ENCODE assay signal across 18 cellular contexts in the genomic region with DNA sequence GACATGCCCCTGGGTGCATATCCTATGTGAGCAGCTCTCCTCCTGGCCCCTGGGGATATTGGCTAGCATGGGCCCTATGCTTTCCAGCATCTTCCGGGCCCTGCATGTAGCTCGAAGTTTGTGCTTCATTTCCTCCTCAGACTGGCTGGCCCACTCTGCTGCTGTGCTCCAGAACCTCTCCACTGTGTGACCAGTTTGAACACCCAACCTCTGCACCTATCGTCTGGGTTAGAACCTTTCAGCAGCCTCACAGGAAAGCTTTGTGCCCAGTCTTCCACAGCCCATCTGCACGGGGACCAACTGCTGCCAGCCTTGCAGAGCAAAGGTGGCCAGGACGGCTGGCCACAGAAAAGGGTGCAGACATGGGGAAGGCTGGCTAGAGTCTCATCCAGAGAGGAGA. TPM values are rescaled to one million over a fixed set of nuclear protein-coding genes. Genes with fewer than 3 reads are reported as not detected.
DNase-seq lines count a peak whose midpoint lies in the region; ATAC-seq, FAIRE-seq and TF ChIP-seq lines count a peak whose summit lies in the region.
"Had no signal": no experiment of that assay in that cellular context is flagged by ENCODE, and none has a peak within 500 bp of the region (broad histone marks: within the 10 kb centered on the region; RNA-seq: fewer than 3 reads in every experiment).

No MANE protein-coding gene starts in this region.

- no peak overlapping the region for H3K9ac ChIP-seq in HepG2 (ENCODE audit: insufficient read depth, low read depth, low read length)

- H3K4me2 ChIP-seq in HepG2 (ENCODE audit: low read depth, low read length): no peak overlapping the region
- H3K4me2 ChIP-seq: A549 had no signal

- H3K79me2 ChIP-seq in HepG2 (ENCODE audit: insufficient read depth, low read length): no peaks in the 10 kb centered on the region

- TF ChIP-seq CTCF in HepG2 (CRISPR knock-in tag; IDR thresholded peaks at IDR 0.05): no peak
- TF ChIP-seq CTCF in right lobe of liver (IDR thresholded peaks at IDR 0.05): no peak
- no peak for TF ChIP-seq CTCF in RWPE1 (conservative IDR thresholded peaks at IDR 0.05; ENCODE audit: low read depth)

- DNase-seq in HepG2 (ENCODE audit: low spot score) (no peak), right lobe of liver (no peak), RWPE1 (ENCODE audit: low spot score) (no peak), aorta (peak; percentile 19 to 30)
- DNase-seq in stimulated activated CD4-positive, alpha-beta T cell treated with anti-CD3 and anti-CD28 coated beads, Interleukin-12 subunit alpha, Interleukin-12 subunit beta, amount 100 ng/mL, for 4 hours: no peak
- DNase-seq in activated CD8-positive, alpha-beta memory T cell treated with anti-CD3 and anti-CD28 coated beads for 24 hours: no peak
- DNase-seq: DND-41, KBM-7, MV-4-11, NCI-H187 treated with DMSO at 0.1 percent for 48 hours, NCI-H2227 treated with DMSO at 0.1 percent for 48 hours, NCI-H510A treated with DMSO at 0.1 percent for 48 hours, NCI-H774, SJCRH30 had no signal

- H4K20me1 ChIP-seq in HepG2 (ENCODE audit: insufficient read depth, low read length): no peaks in the 10 kb centered on the region

- peaks cover 9% of the 10 kb centered on the region; the same call in 1 of the 2 replicates for H3K4me1 ChIP-seq in HepG2 (ENCODE audit: insufficient read depth, low read length)
- H3K4me1 ChIP-seq in right lobe of liver: no peaks in the 10 kb centered on the region
- H3K4me1 ChIP-seq in aorta (ENCODE audit: control insufficient read depth in 1 of 2, insufficient read depth in 2 of 2, low read length in 2 of 2): no peaks in the 10 kb centered on the region
- H3K4me1 ChIP-seq: A549, SJCRH30 had no signal

- intact Hi-C loops in HepG2 (cut with micrococcal nuclease; ENCODE audit: unreplicated experiment): loop anchor here (10.0 kb wide), 1 partner anchor 57 kb away; a partner anchor contains a TSS
- intact Hi-C loops in right lobe of liver (cut with DNase I): loop anchor here in 1 of 2 donors (10.0 kb wide), 1 partner anchor 127 kb away; no protein-coding TSS in a partner anchor
- intact Hi-C loops in aorta (cut with DNase I): loop anchor here in 1 of 2 donors (5.0 kb wide), 1 partner anchor 124 kb away; no protein-coding TSS in a partner anchor

- H3K27ac ChIP-seq in HepG2 (ENCODE audit: extremely low read length, insufficient read depth, low read length) (no peak overlapping the region), right lobe of liver (no peak overlapping the region), RWPE1 (peak overlapping the region; percentile 65), aorta (ENCODE audit: low read depth in 1 of 2, low read length in 2 of 2) (no peak overlapping the region)
- H3K27ac ChIP-seq: SJCRH30 had no signal

- no peak for TF ChIP-seq POLR2A in HepG2 (IDR thresholded peaks at IDR 0.05; ENCODE audit: insufficient read depth in 1 of 2, low read depth in 2 of 2, low read length in 2 of 2)
- no peak for TF ChIP-seq POLR2A in right lobe of liver (IDR thresholded peaks at IDR 0.05)

- CTCF ChIA-PET in HepG2 (lab: Yijun Ruan, JAX; ENCODE audit: low intra/inter-chr PET ratio, low total read pairs) (interaction anchor here (2.0 kb wide), 1 partner anchor 122 kb away, joined by 10 read pairs; no protein-coding TSS in a partner anchor), RWPE1 (lab: Yijun Ruan, JAX) (interaction anchor here (1.2 to 1.5 kb wide), 2 partner anchors 122 to 127 kb away, joined by 8 to 10 read pairs; no protein-coding TSS in a partner anchor)

- H3K4me3 ChIP-seq in HepG2 (replicated peaks in 1 of 3; ENCODE audit: insufficient read depth in 1 of 3, low read depth in 2 of 3, low read length in 3 of 3) (no peak overlapping the region), right lobe of liver (no peak overlapping the region), aorta (ENCODE audit: low read length in 2 of 2) (no peak overlapping the region)
- H3K4me3 ChIP-seq: A549, SJCRH30 had no signal

- peak; percentile 13; the same call in 1 of the 3 replicates for ATAC-seq in HepG2
- ATAC-seq in right lobe of liver: no peak
- ATAC-seq in esophagus mucosa: peak; percentile 16
- no peak for ATAC-seq in aorta (ENCODE audit: low FRiP score)
- no peak for ATAC-seq in HG02571 (IDR thresholded peaks at IDR 0.05; ENCODE audit: unreplicated experiment)

- TF ChIP-seq RAD21 in HepG2 (CRISPR knock-in tag; IDR thresholded peaks at IDR 0.05): no peak

- FAIRE-seq in HepG2 (lab: Jason Lieb, UNC): no peak
- FAIRE-seq: A549 had no signal

- TF ChIP-seq EP300 in HepG2 (IDR thresholded peaks at IDR 0.05; ENCODE audit: low read depth in 2 of 2, low read length in 2 of 2): no peak
- TF ChIP-seq EP300 in HepG2 (CRISPR knock-in tag; IDR thresholded peaks at IDR 0.05; ENCODE audit: borderline replicate concordance): no peak

- no TSS peak for BruUV-seq in HepG2 (replicated peaks; lab: Mats Ljungman, UMichigan)

- POLR2A ChIA-PET in HepG2 (lab: Yijun Ruan, JAX): no interaction called here
- POLR2A ChIA-PET in RWPE1 (lab: Yijun Ruan, JAX; ENCODE audit: low non-redundant PET): no interaction called here

- no peaks in the 10 kb centered on the region for H3K9me3 ChIP-seq in HepG2 (ENCODE audit: low read length)
- no peaks in the 10 kb centered on the region for H3K9me3 ChIP-seq in right lobe of liver
- no peaks in the 10 kb centered on the region for H3K9me3 ChIP-seq in aorta (ENCODE audit: control insufficient read depth, low read length)
- H3K9me3 ChIP-seq: A549, SJCRH30 had no signal

- WGBS in HepG2 (ENCODE audit: low lambda C conversion rate): 52% methylated on average over 5 of the region's 5 CpGs
- 62% methylated on average over 3 of the region's 5 CpGs for WGBS in right lobe of liver (ENCODE audit: insufficient coverage, low coverage, low lambda C conversion rate, missing lambda C conversion rate)
- WGBS in aorta, 2 donors: 66 to 68% methylated on average over 5 of the region's 5 CpGs

- no peak overlapping the region for H2AFZ ChIP-seq in HepG2 (ENCODE audit: low read length)

- in situ Hi-C loops in HepG2 (cut with HindIII; ENCODE audit: extremely low pct_ligation_motif_present, low pct_unique_long_range_greater_than_20kb): loop anchor here (5.0 kb wide), 1 partner anchor 124 kb away; no protein-coding TSS in a partner anchor

- H3K27me3 ChIP-seq in HepG2 (ENCODE audit: control insufficient read depth in 1 of 2, insufficient read depth in 2 of 2, low read length in 2 of 2) (no peaks in the 10 kb centered on the region), right lobe of liver (no peaks in the 10 kb centered on the region), aorta (ENCODE audit: control insufficient read depth in 1 of 2, insufficient read depth in 2 of 2, low read length in 1 of 2) (no peaks in the 10 kb centered on the region)
- H3K27me3 ChIP-seq: SJCRH30 had no signal

- H3K36me3 ChIP-seq in HepG2 (replicated peaks in 1 of 2; ENCODE audit: control insufficient read depth in 1 of 2, insufficient read depth in 2 of 2, low read length in 2 of 2): no peaks in the 10 kb centered on the region
- H3K36me3 ChIP-seq in right lobe of liver: no peaks in the 10 kb centered on the region
- H3K36me3 ChIP-seq in aorta (ENCODE audit: control insufficient read depth in 1 of 2, insufficient read depth in 2 of 2, low read length in 1 of 2): no peaks in the 10 kb centered on the region
- H3K36me3 ChIP-seq: SJCRH30 had no signal

RNA-seq across cellular contexts. Expression of a gene that starts 10.2 kb away (rescaled TPM):
- 0.31 TPM in 1 of 2 replicates, not detected in the other for total RNA-seq in HepG2 (2016; rRNA removed; fragmentation: Illumina TruSeq; extraction: Trizol)
- not detected in 2 replicates for total RNA-seq in HepG2 (2016; cell fraction: cytosol; rRNA removed; fragmentation: Illumina TruSeq; extraction: Trizol; ENCODE audit: low read depth)
- not detected in 2 replicates for total RNA-seq in HepG2 (2016; cell fraction: insoluble cytoplasmic fraction; rRNA removed; fragmentation: Illumina TruSeq; extraction: Trizol)
- total RNA-seq in HepG2 (2016; cell fraction: membrane; rRNA removed; fragmentation: Illumina TruSeq; extraction: Trizol): not detected in 2 replicates
- total RNA-seq in HepG2 (2016; cell fraction: nucleus; rRNA removed; fragmentation: Illumina TruSeq; extraction: Trizol): not detected in 2 replicates
- 0.54 and 1.1 TPM in 2 replicates for polyA plus RNA-seq in HepG2 (2011; rRNA removed)
- 0.15 and 0.23 TPM in 2 replicates for polyA plus RNA-seq in HepG2 (2011; cell fraction: cytosol; rRNA removed)
- 4.7 and 5.2 TPM in 2 replicates for polyA plus RNA-seq in HepG2 (2011; cell fraction: nucleus; rRNA removed)
- polyA plus RNA-seq in HepG2 (2012): 0.76 and 1.5 TPM in 2 replicates
- not detected in 2 replicates for polyA plus RNA-seq in HepG2 (2016; cell fraction: cytosol; fragmentation: Illumina TruSeq; extraction: Trizol; ENCODE audit: low read depth)
- polyA plus RNA-seq in HepG2 (2016; cell fraction: insoluble cytoplasmic fraction; fragmentation: Illumina TruSeq; extraction: Trizol; ENCODE audit: low read depth): 0.15 TPM in 1 of 2 replicates, not detected in the other
- polyA plus RNA-seq in HepG2 (2016; cell fraction: membrane; fragmentation: Illumina TruSeq; extraction: Trizol; ENCODE audit: low read depth): 0.09 TPM in 1 of 2 replicates, not detected in the other
- polyA plus RNA-seq in HepG2 (2016; cell fraction: nucleus; fragmentation: Illumina TruSeq; extraction: Trizol; ENCODE audit: insufficient read depth, low read depth): 2.0 TPM in 1 of 2 replicates, not detected in the other
- 0.66 and 1.0 TPM in 2 replicates for polyA minus RNA-seq in HepG2 (2011; rRNA and poly(A)+ RNA removed; ENCODE audit: low replicate concordance)
- polyA minus RNA-seq in HepG2 (2011; cell fraction: cytosol; rRNA and poly(A)+ RNA removed): not detected in 2 replicates
- polyA minus RNA-seq in HepG2 (2011; cell fraction: nucleus; rRNA and poly(A)+ RNA removed): 0.64 and 1.6 TPM in 2 replicates
- under 1 TPM in 3 of 6 experiments, not detected in 3; 0.64 to 0.75 (median 0.71) TPM for total RNA-seq in right lobe of liver
- 2.8 TPM for total RNA-seq in esophagus mucosa
- 1 to 10 TPM; 1.2 to 3.0 TPM for total RNA-seq in aorta
- 1 to 10 TPM in 1 of 2 donors, under 1 TPM in 1; 0.75 to 6.5 TPM for polyA plus RNA-seq in aorta
- total RNA-seq: SJCRH30 had no signal

RNA-seq across cellular contexts. Expression of a gene that starts 55.4 kb away (rescaled TPM):
- 0.70 and 2.7 TPM in 2 replicates for total RNA-seq in HepG2 (2016; rRNA removed; fragmentation: Illumina TruSeq; extraction: Trizol)
- 0.18 and 0.40 TPM in 2 replicates for total RNA-seq in HepG2 (2016; cell fraction: cytosol; rRNA removed; fragmentation: Illumina TruSeq; extraction: Trizol; ENCODE audit: low read depth)
- total RNA-seq in HepG2 (2016; cell fraction: insoluble cytoplasmic fraction; rRNA removed; fragmentation: Illumina TruSeq; extraction: Trizol): 0.28 and 2.7 TPM in 2 replicates
- total RNA-seq in HepG2 (2016; cell fraction: membrane; rRNA removed; fragmentation: Illumina TruSeq; extraction: Trizol): 0.52 and 0.99 TPM in 2 replicates
- total RNA-seq in HepG2 (2016; cell fraction: nucleus; rRNA removed; fragmentation: Illumina TruSeq; extraction: Trizol): 4.2 and 4.8 TPM in 2 replicates
- polyA plus RNA-seq in HepG2 (2011; rRNA removed): 12.8 and 13.5 TPM in 2 replicates
- polyA plus RNA-seq in HepG2 (2011; cell fraction: cytosol; rRNA removed): 1.2 and 1.3 TPM in 2 replicates
- polyA plus RNA-seq in HepG2 (2011; cell fraction: nucleus; rRNA removed): 84.2 and 96.7 TPM in 2 replicates
- polyA plus RNA-seq in HepG2 (2012): 3.8 and 5.6 TPM in 2 replicates
- polyA plus RNA-seq in HepG2 (2016; cell fraction: cytosol; fragmentation: Illumina TruSeq; extraction: Trizol; ENCODE audit: low read depth): 0.49 and 0.72 TPM in 2 replicates
- 0.74 and 0.83 TPM in 2 replicates for polyA plus RNA-seq in HepG2 (2016; cell fraction: insoluble cytoplasmic fraction; fragmentation: Illumina TruSeq; extraction: Trizol; ENCODE audit: low read depth)
- 0.57 and 0.63 TPM in 2 replicates for polyA plus RNA-seq in HepG2 (2016; cell fraction: membrane; fragmentation: Illumina TruSeq; extraction: Trizol; ENCODE audit: low read depth)
- polyA plus RNA-seq in HepG2 (2016; cell fraction: nucleus; fragmentation: Illumina TruSeq; extraction: Trizol; ENCODE audit: insufficient read depth, low read depth): 23.5 and 26.3 TPM in 2 replicates
- 1.0 and 2.1 TPM in 2 replicates for polyA minus RNA-seq in HepG2 (2011; rRNA and poly(A)+ RNA removed; ENCODE audit: low replicate concordance)
- polyA minus RNA-seq in HepG2 (2011; cell fraction: cytosol; rRNA and poly(A)+ RNA removed): not detected in 2 replicates
- polyA minus RNA-seq in HepG2 (2011; cell fraction: nucleus; rRNA and poly(A)+ RNA removed): 4.7 and 5.5 TPM in 2 replicates
- total RNA-seq in right lobe of liver: 10 to 100 TPM in 1 of 6 experiments, 1 to 10 TPM in 1, under 1 TPM in 1, not detected in 3; 0.51 to 12.2 (median 3.1) TPM
- 2.8 TPM for total RNA-seq in esophagus mucosa
- total RNA-seq in aorta: 1 to 10 TPM; 2.8 to 9.0 TPM
- polyA plus RNA-seq in aorta: 10 to 100 TPM in 1 of 2 donors, 1 to 10 TPM in 1; 3.1 to 77.5 TPM
- total RNA-seq: G401 had no signal

Comparison
In these comparisons a context has a peak if more than half of its experiments do, and no peak if none do; other contexts are left out.
1. ATAC-seq: peak in HepG2 (single experiment) and esophagus mucosa (single experiment); none in right lobe of liver (0 of 4), aorta (single experiment) and HG02571 (single experiment).
2. DNase-seq: peak in aorta (2 of 2); none in HepG2 (single experiment), right lobe of liver (0 of 3), RWPE1 (single experiment), stimulated activated CD4-positive, alpha-beta T cell treated with anti-CD3 and anti-CD28 coated beads, Interleukin-12 subunit alpha, Interleukin-12 subunit beta, amount 100 ng/mL, for 4 hours (single experiment) and activated CD8-positive, alpha-beta memory T cell treated with anti-CD3 and anti-CD28 coated beads for 24 hours (single experiment).